11 cellular contexts compared by ENCODE assay signal in the genomic region with DNA sequence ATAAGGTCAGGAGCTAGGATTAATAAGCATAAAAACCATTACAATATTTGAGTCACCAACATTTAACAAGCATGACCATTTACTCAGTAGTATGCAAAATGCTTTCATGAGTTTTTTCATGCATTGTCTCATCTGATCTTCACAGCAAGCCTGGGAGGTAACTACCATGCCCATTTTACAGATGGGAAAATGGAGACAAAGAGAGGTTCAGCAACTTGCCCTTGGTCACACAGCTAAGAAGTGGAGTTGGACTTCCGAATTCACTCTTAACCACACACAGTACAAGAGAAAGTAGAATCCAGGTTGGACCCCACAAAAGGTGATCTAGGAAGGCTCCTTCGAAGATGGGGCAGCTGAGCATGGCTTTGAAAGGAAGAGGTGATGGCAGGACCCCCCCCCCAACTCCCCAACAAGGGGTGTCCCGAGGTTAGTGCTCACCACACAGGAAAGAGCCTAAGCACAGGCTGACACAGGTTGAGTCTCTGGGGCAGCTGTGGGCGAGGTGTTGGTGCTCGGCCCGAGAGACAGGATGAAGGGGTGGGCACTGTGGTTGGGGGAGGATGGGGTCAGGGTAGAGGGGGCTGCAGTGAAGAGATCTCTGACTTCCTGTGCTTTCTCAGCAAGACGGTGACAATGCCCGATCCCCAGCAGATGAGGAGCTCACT.
A peak's percentile ranks its signal among the peaks of the same experiment; 100 is the strongest.
DNase-seq lines count a peak whose midpoint lies in the region; ATAC-seq, FAIRE-seq and TF ChIP-seq lines count a peak whose summit lies in the region.
"Had no signal": no experiment of that assay in that cellular context is flagged by ENCODE, and none has a peak within 500 bp of the region (broad histone marks: within the 10 kb centered on the region; RNA-seq: fewer than 3 reads in every experiment).

No MANE protein-coding gene starts in this region.

- H3K4me1 ChIP-seq in K562 (replicated peaks in 1 of 2; ENCODE audit: control insufficient read depth in 2 of 2, insufficient read depth in 2 of 2, low read length in 2 of 2) (peaks cover 6 to 13% of the 10 kb centered on the region in 2 experiments; a peak in 4 of 5 replicates), mammary epithelial cell (ENCODE audit: insufficient read depth, low read length) (no peaks in the 10 kb centered on the region)

- BruUV-seq in K562 (replicated peaks; lab: Mats Ljungman, UMichigan) (no TSS peak), mammary epithelial cell (replicated peaks; lab: Mats Ljungman, UMichigan) (no TSS peak)

- H3K9me1 ChIP-seq in K562 (ENCODE audit: control insufficient read depth, insufficient read depth, low read length): no peaks in the 10 kb centered on the region

- TF ChIP-seq RAD21 in K562 (CRISPR knock-in tag; conservative IDR thresholded peaks at IDR 0.05 in 1 of 2, IDR thresholded peaks at IDR 0.05 in 1 of 2): no peak

- POLR2A ChIA-PET in K562 (lab: Yijun Ruan, JAX): no interaction called here

- CTCF ChIA-PET in K562 (lab: Yijun Ruan, JAX; ENCODE audit: low intra/inter-chr PET ratio): no interaction called here
- CTCF ChIA-PET in mammary epithelial cell (lab: Charles Lee; ENCODE audit: low non-redundant PET): no interaction called here

- H3K9ac ChIP-seq in K562 (ENCODE audit: insufficient read depth in 1 of 2, low read depth in 2 of 2, low read length in 2 of 2) (no peak overlapping the region), mammary epithelial cell (ENCODE audit: insufficient read depth, low read length) (no peak overlapping the region)

- peaks cover 4% of the 10 kb centered on the region; the same call in 1 of the 2 replicates for H4K20me1 ChIP-seq in K562 (replicated peaks; ENCODE audit: control insufficient read depth, insufficient read depth, low read length)
- no peaks in the 10 kb centered on the region for H4K20me1 ChIP-seq in mammary epithelial cell (ENCODE audit: insufficient read depth, low read length)

- dilution Hi-C loops in mammary epithelial cell (cut with HindIII; ENCODE audit: low sequenced_read_pairs): no loop called here

- H3K27me3 ChIP-seq in K562 (ENCODE audit: control insufficient read depth in 2 of 2, insufficient read depth in 2 of 2, low read length in 2 of 2): no peaks in the 10 kb centered on the region
- H3K27me3 ChIP-seq in mammary epithelial cell (ENCODE audit: insufficient read depth, low read length): no peaks in the 10 kb centered on the region

- TF ChIP-seq EP300 in K562 (IDR thresholded peaks at IDR 0.05; ENCODE audit: low read length): no peak

- DNase-seq in GM12892 (ENCODE audit: insufficient read length) (no peak), T-helper 9 cell (peak; percentile 19), K562 (ENCODE audit: extremely low read depth in 1 of 4, low spot score in 3 of 4) (no peak), dermis blood vessel endothelial cell (no peak), mammary epithelial cell (no peak)
- DNase-seq in stimulated activated CD8-positive, alpha-beta memory T cell treated with anti-CD3 and anti-CD28 coated beads, Interleukin-2, amount 100 ng/mL, for 1 hour (ENCODE audit: low read depth in 2 of 2): peak; percentile 13 to 28
- DNase-seq: NCI-H1436 had no signal

- TF ChIP-seq POLR2A in GM12892 (IDR thresholded peaks at IDR 0.05; ENCODE audit: low read depth, low read length): no peak
- TF ChIP-seq POLR2A in K562 (conservative IDR thresholded peaks at IDR 0.05): no peak

- H3K79me2 ChIP-seq in K562 (ENCODE audit: control insufficient read depth, insufficient read depth, low read length): no peaks in the 10 kb centered on the region
- no peaks in the 10 kb centered on the region for H3K79me2 ChIP-seq in mammary epithelial cell (ENCODE audit: insufficient read depth, low read length)

- intact Hi-C loops in K562 (cut with micrococcal nuclease): no loop called here
- intact Hi-C loops in mammary epithelial cell (cut with micrococcal nuclease): no loop called here

- H3K9me3 ChIP-seq in K562 (replicated peaks; ENCODE audit: control insufficient read depth, insufficient read depth, low read depth, low read length) (no peaks in the 10 kb centered on the region), mammary epithelial cell (replicated peaks; ENCODE audit: insufficient read depth, low read length) (no peaks in the 10 kb centered on the region)

- H3K4me3 ChIP-seq in K562 (no peak overlapping the region), mammary epithelial cell (replicated peaks in 1 of 3; ENCODE audit: insufficient read depth in 1 of 3, low read depth in 2 of 3, low read length in 3 of 3) (no peak overlapping the region)

- H3K4me2 ChIP-seq in K562 (ENCODE audit: insufficient read depth, low read length) (no peak overlapping the region), mammary epithelial cell (ENCODE audit: insufficient read depth, low read depth, low read length) (no peak overlapping the region)

- 40% methylated on average over 8 of the region's 8 CpGs for WGBS in K562 (ENCODE audit: insufficient coverage, low coverage, missing lambda C conversion rate)
- 69% methylated on average over 5 of the region's 8 CpGs for WGBS in mammary epithelial cell (ENCODE audit: low coverage, missing lambda C conversion rate)

- TF ChIP-seq CTCF in K562 (IDR thresholded peaks at IDR 0.05 in 2 of 3, conservative IDR thresholded peaks at IDR 0.05 in 1 of 3; ENCODE audit: insufficient read depth in 2 of 3, low read depth in 1 of 3, low read length in 3 of 3) (no peak), mammary epithelial cell (conservative IDR thresholded peaks at IDR 0.05 in 1 of 2, IDR thresholded peaks at IDR 0.05 in 1 of 2; ENCODE audit: extremely low read depth in 1 of 2, insufficient read depth in 1 of 2, low read depth in 1 of 2, low read length in 2 of 2) (no peak)

- ATAC-seq in K562: no peak
- no peak for ATAC-seq in GM19351 (IDR thresholded peaks at IDR 0.05; ENCODE audit: unreplicated experiment)
- ATAC-seq in GM19455 (IDR thresholded peaks at IDR 0.05; ENCODE audit: unreplicated experiment): no peak

- H3K36me3 ChIP-seq in K562 (ENCODE audit: control insufficient read depth, insufficient read depth, low read length) (no peaks in the 10 kb centered on the region), mammary epithelial cell (ENCODE audit: insufficient read depth, low read length) (no peaks in the 10 kb centered on the region)

- no peak overlapping the region for H2AFZ ChIP-seq in K562 (ENCODE audit: low read depth, low read length)
- no peak overlapping the region for H2AFZ ChIP-seq in mammary epithelial cell (ENCODE audit: low read depth, low read length)

- H3K27ac ChIP-seq in K562 (ENCODE audit: extremely low read depth, low read depth, low read length) (no peak overlapping the region), mammary epithelial cell (ENCODE audit: insufficient read depth, low read depth, low read length) (no peak overlapping the region)
- H3K27ac ChIP-seq: HL-60 had no signal

- FAIRE-seq in GM12892 (lab: Jason Lieb, UNC) (peak; percentile 62), K562 (lab: Jason Lieb, UNC) (no peak)
- FAIRE-seq: colon had no signal

- in situ Hi-C loops in K562 (cut with MboI) (no loop called here), mammary epithelial cell (cut with MboI; ENCODE audit: low sequenced_read_pairs in 2 of 2) (no loop called here)

TF ChIP-seq in K562, 482 proteins besides CTCF, POLR2A, EP300 and RAD21:
- TF ChIP-seq KDM1A (IDR thresholded peaks at IDR 0.05) (peak; percentile 43 to 49; a peak in 3 of 4 replicates), BCOR (IDR thresholded peaks at IDR 0.05) (peak; percentile 78), ATF1 (CRISPR knock-in tag; IDR thresholded peaks at IDR 0.05) (no peak), ATF1 (tag; IDR thresholded peaks at IDR 0.05) (no peak), HDAC2 (IDR thresholded peaks at IDR 0.05) (no peak), RBM25 (IDR thresholded peaks at IDR 0.05; ENCODE audit: low read depth, low read length, severe bottlenecking) (peak; percentile 92), SMAD1 (IDR thresholded peaks at IDR 0.05; ENCODE audit: low read depth, low read length, partially characterized antibody) (no peak), ZFP36 (IDR thresholded peaks at IDR 0.05; ENCODE audit: low read depth, low read length, partially characterized antibody) (peak; percentile 29), ZBTB11 (CRISPR knock-in tag; IDR thresholded peaks at IDR 0.05) (peak in 1 of 3 experiments; percentile 8; a peak in 1 of 6 replicates), HMG20B (CRISPR knock-in tag; IDR thresholded peaks at IDR 0.05) (no peak), GABPB2 (CRISPR knock-in tag; conservative IDR thresholded peaks at IDR 0.05) (no peak), IRF2 (CRISPR knock-in tag; IDR thresholded peaks at IDR 0.05) (no peak), ETS2 (tag; IDR thresholded peaks at IDR 0.05; ENCODE audit: borderline replicate concordance, poor library complexity, severe bottlenecking) (no peak)
TF ChIP-seq in K562: peak in this region for 5.

Comparison
In these comparisons a context has a peak if more than half of its experiments do, and no peak if none do; other contexts are left out.
1. DNase-seq: peak in T-helper 9 cell (single experiment) and stimulated activated CD8-positive, alpha-beta memory T cell treated with anti-CD3 and anti-CD28 coated beads, Interleukin-2, amount 100 ng/mL, for 1 hour (2 of 2); none in GM12892 (single experiment), K562 (0 of 4), dermis blood vessel endothelial cell (single experiment) and mammary epithelial cell (single experiment).